Comparison of ENCODE assay signal across 23 cellular contexts in the genomic region with DNA sequence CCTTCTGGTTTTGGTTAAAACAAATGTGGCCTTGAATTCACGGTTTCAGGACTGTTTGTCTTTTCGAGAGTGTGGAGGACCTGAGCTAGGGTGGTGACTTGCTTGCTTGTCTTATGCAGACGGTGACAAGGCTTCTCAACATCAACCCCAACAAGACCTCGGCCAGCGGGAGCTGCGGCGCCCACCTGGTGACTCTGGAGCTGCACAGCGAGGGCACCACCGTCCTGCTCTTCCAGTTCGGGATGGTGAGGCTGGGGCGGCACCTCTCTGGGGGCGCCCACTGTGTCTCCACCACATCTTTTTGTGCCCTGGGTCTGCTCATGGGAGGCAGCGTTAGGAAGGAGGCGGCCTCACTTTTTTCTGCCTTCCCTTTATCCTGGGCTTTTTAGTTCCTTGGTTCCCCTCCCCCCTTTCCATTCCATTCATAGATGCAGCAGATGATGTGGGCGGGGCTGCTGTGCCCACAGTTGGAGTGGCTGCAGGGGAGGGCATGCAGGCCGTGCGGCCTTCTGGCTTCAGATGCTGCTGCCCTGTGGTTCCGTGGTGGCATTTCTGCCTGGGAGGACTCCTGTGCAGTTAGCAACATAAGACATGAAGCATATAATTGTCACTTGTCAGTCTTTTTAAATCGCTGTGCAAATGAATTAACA. TPM values are rescaled to one million over a fixed set of nuclear protein-coding genes. Genes with fewer than 3 reads are reported as not detected.
"Had no signal": no experiment of that assay in that cellular context is flagged by ENCODE, and none has a peak within 500 bp of the region (broad histone marks: within the 10 kb centered on the region; RNA-seq: fewer than 3 reads in every experiment).

No MANE protein-coding gene starts in this region.

- FAIRE-seq: frontal cortex had no signal

- H3K4me1 ChIP-seq: ascending aorta, left lung, tibial nerve had no signal

- H3K27ac ChIP-seq: ascending aorta, coronary artery, esophagus muscularis mucosa, left lung, ovary, skin epidermis, tibial nerve had no signal

- DNase-seq: activated B cell treated with CpG ODN at 0.5 μM for 24 hours; activated CD4-positive, alpha-beta T cell treated with anti-CD3 and anti-CD28 coated beads for 36 hours; activated CD4-positive, alpha-beta T cell treated with anti-CD3 and anti-CD28 coated beads, Interleukin-2, amount 50 U/mL, for 48 hours; activated CD8-positive, alpha-beta memory T cell treated with anti-CD3 and anti-CD28 coated beads, Interleukin-2, amount 50 U/mL, for 48 hours; activated effector memory CD4-positive, alpha-beta T cell treated with Interleukin-2 at 50 U/mL for 16 hours; activated T-cell treated with anti-CD3 and anti-CD28 coated beads, Interleukin-2, amount 50 U/mL, for 48 hours; hippocampal formation; kidney glomerular epithelial cell; natural killer cell; ovary; stimulated activated CD4-positive, alpha-beta T cell treated with anti-CD3 and anti-CD28 coated beads, Interleukin-1b, Interleukin-23, amount 100 ng/mL, for 48 hours; stimulated activated naive CD8-positive, alpha-beta T cell treated with anti-CD3 and anti-CD28 coated beads, Interleukin-15, amount 100 ng/mL, for 72 hours; T1000 had no signal

- H3K27me3 ChIP-seq: ascending aorta, esophagus muscularis mucosa, left lung, ovary, tibial nerve had no signal

- H3K36me3 ChIP-seq: ovary had no signal

- ATAC-seq: activated CD4-positive, alpha-beta T cell treated with anti-CD3 and anti-CD28 coated beads for 36 hours; left lung; natural killer cell; right cardiac atrium; stimulated activated effector memory CD8-positive, alpha-beta T cell treated with anti-CD3 and anti-CD28 coated beads, Interleukin-12 subunit alpha, Interleukin-12 subunit beta, amount 100 ng/mL, for 72 hours; stimulated activated naive CD8-positive, alpha-beta T cell treated with anti-CD3 and anti-CD28 coated beads, Interleukin-15, amount 100 ng/mL, for 72 hours had no signal

- H3K9me3 ChIP-seq: ascending aorta, esophagus muscularis mucosa, left lung, ovary, tibial nerve had no signal

- H3K4me3 ChIP-seq: ascending aorta, coronary artery, esophagus muscularis mucosa, left lung, ovary, skin epidermis, tibial nerve had no signal

RNA-seq across cellular contexts. Expression of gene GRTP1, which starts 43.6 kb away (rescaled TPM):
- total RNA-seq: activated B cell treated with CpG ODN at 0.5 μM for 24 hours; activated CD8-positive, alpha-beta memory T cell treated with anti-CD3 and anti-CD28 coated beads for 36 hours; natural killer cell had no signal
